1 cellular context compared by ENCODE assay signal in the genomic region with DNA sequence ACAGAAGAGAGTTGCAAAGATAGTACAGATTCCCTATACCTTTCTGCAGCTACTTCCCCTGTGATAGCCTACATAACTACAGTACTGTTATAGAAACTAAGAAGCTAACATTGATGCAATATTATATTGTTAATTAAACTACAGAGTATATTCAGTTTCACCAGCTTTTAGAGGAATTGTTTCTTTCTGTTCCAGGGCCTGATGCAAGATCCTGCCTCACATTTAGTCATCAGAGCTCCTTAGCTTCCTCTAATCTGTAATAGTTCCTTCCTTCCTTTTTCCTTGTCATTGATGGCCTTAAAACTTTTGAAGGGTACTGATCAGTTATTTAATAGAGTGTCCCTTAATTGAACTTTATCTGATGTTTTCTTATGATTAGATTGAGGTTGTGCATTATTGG.
TF ChIP-seq lines count a peak whose summit lies in the region.

No MANE protein-coding gene starts in this region.

TF ChIP-seq in IMR-90, 13 proteins besides CTCF, POLR2A, EP300 and RAD21:
- TF ChIP-seq RFX5 (IDR thresholded peaks at IDR 0.05; ENCODE audit: low read depth, low read length) (no peak), SMC3 (IDR thresholded peaks at IDR 0.05; ENCODE audit: low read depth, low read length) (no peak), BHLHE40 (IDR thresholded peaks at IDR 0.05; ENCODE audit: low read depth, low read length) (no peak), MXI1 (IDR thresholded peaks at IDR 0.05; ENCODE audit: borderline replicate concordance, low read depth, low read length) (no peak), CEBPB (IDR thresholded peaks at IDR 0.05; ENCODE audit: low read depth, low read length) (no peak), RCOR1 (IDR thresholded peaks at IDR 0.05; ENCODE audit: insufficient replicate concordance, low read length) (no peak)
- TF ChIP-seq, protein P1, sequence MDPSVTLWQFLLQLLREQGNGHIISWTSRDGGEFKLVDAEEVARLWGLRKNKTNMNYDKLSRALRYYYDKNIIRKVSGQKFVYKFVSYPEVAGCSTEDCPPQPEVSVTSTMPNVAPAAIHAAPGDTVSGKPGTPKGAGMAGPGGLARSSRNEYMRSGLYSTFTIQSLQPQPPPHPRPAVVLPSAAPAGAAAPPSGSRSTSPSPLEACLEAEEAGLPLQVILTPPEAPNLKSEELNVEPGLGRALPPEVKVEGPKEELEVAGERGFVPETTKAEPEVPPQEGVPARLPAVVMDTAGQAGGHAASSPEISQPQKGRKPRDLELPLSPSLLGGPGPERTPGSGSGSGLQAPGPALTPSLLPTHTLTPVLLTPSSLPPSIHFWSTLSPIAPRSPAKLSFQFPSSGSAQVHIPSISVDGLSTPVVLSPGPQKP (IDR thresholded peaks at IDR 0.05; ENCODE audit: borderline replicate concordance, low read depth, low read length) = no peak
